Comparison of ENCODE assay signal across 19 cellular contexts in the genomic region with DNA sequence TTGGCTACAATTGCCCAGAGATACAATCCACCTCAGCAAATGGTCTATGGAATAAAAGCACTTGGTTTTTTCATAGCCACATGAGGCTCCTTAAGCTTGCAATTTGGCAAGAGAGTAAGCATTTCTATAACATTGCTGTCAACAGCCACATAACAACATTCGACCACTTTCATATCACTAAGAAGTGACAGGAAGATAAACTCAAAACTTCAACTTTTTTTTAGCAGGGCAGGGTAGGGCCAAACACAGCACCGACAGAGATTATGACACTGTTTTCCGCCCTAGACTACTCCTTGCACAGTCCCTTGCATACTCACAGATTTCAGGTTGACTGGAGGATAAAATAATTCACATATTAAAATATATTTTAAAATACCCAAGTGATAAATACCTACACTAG.
"Had no signal": no experiment of that assay in that cellular context is flagged by ENCODE, and none has a peak within 500 bp of the region (broad histone marks: within the 10 kb centered on the region; RNA-seq: fewer than 3 reads in every experiment).

No MANE protein-coding gene starts in this region.

- H3K27ac ChIP-seq: epithelial cell of prostate, esophagus muscularis mucosa, suprapubic skin, thyroid gland had no signal

- H3K9me3 Mint-ChIP-seq: effector memory CD8-positive, alpha-beta T cell; mesothelial cell of epicardium; stimulated activated effector memory CD8-positive, alpha-beta T cell treated with anti-CD3 and anti-CD28 coated beads, Interleukin-12 subunit alpha, Interleukin-12 subunit beta, amount 100 ng/mL, for 72 hours; type B pancreatic cell had no signal

- ATAC-seq: effector memory CD8-positive, alpha-beta T cell; stimulated activated effector memory CD8-positive, alpha-beta T cell treated with anti-CD3 and anti-CD28 coated beads, Interleukin-12 subunit alpha, Interleukin-12 subunit beta, amount 100 ng/mL, for 72 hours; stimulated activated naive CD8-positive, alpha-beta T cell treated with anti-CD3 and anti-CD28 coated beads, Interleukin-15, Interleukin-2, amounts not matched to agents 100 U/mL and 50 U/mL, for 24 hours had no signal

- H3K27ac Mint-ChIP-seq: mesothelial cell of epicardium; nephron progenitor cell; stimulated activated effector memory CD8-positive, alpha-beta T cell treated with anti-CD3 and anti-CD28 coated beads, Interleukin-12 subunit alpha, Interleukin-12 subunit beta, amount 100 ng/mL, for 72 hours; type B pancreatic cell had no signal

- DNase-seq: effector memory CD8-positive, alpha-beta T cell; kidney; left cardiac atrium; mammary epithelial cell; nephron progenitor cell; posterior cingulate gyrus; right cardiac atrium; stimulated activated CD4-positive, alpha-beta T cell treated with anti-CD3 and anti-CD28 coated beads, Interleukin-4, amount 100 ng/mL, for 1 hour; stimulated activated CD8-positive, alpha-beta memory T cell treated with anti-CD3 and anti-CD28 coated beads, Interleukin-4, amount 100 ng/mL, for 48 hours; stimulated activated naive CD8-positive, alpha-beta T cell treated with anti-CD3 and anti-CD28 coated beads, Interleukin-15, Interleukin-2, amounts not matched to agents 100 U/mL and 50 U/mL, for 24 hours; thyroid gland had no signal

- H3K9me3 ChIP-seq: esophagus muscularis mucosa, suprapubic skin, thyroid gland had no signal

- H3K27me3 ChIP-seq: esophagus muscularis mucosa, suprapubic skin, thyroid gland had no signal

- H3K36me3 ChIP-seq: esophagus muscularis mucosa, suprapubic skin, thyroid gland had no signal

- H3K4me1 Mint-ChIP-seq: nephron progenitor cell had no signal

- H3K27me3 Mint-ChIP-seq: effector memory CD8-positive, alpha-beta T cell; type B pancreatic cell had no signal

- H3K36me3 Mint-ChIP-seq: mesothelial cell of epicardium; stimulated activated effector memory CD8-positive, alpha-beta T cell treated with anti-CD3 and anti-CD28 coated beads, Interleukin-12 subunit alpha, Interleukin-12 subunit beta, amount 100 ng/mL, for 72 hours; type B pancreatic cell had no signal

- H3K4me3 Mint-ChIP-seq: effector memory CD8-positive, alpha-beta T cell; mesothelial cell of epicardium; nephron progenitor cell; stimulated activated effector memory CD8-positive, alpha-beta T cell treated with anti-CD3 and anti-CD28 coated beads, Interleukin-12 subunit alpha, Interleukin-12 subunit beta, amount 100 ng/mL, for 72 hours; type B pancreatic cell had no signal

- H3K4me3 ChIP-seq: esophagus muscularis mucosa, suprapubic skin, thyroid gland had no signal

- FAIRE-seq: kidney, small intestine, urothelium cell line had no signal
